In genomic region chr1:114956570-114956969, GRCh38 we compare ENCODE assay signal across 9 cellular contexts.
DNase-seq lines count a peak whose midpoint lies in the region; FAIRE-seq and TF ChIP-seq lines count a peak whose summit lies in the region.
"Had no signal": no experiment of that assay in that cellular context is flagged by ENCODE, and none has a peak within 500 bp of the region (broad histone marks: within the 10 kb centered on the region; RNA-seq: fewer than 3 reads in every experiment).

No MANE protein-coding gene starts in this region.

- H3K27me3 ChIP-seq in SJCRH30 = no peaks in the 10 kb centered on the region

- no peak for FAIRE-seq in GM12892 (lab: Jason Lieb, UNC)

- no peak overlapping the region for H3K4me3 ChIP-seq in GM12864 (ENCODE audit: low read depth, low read length)
- H3K4me3 ChIP-seq in SJCRH30 = no peak overlapping the region
- H3K4me3 ChIP-seq: stomach had no signal

- TF ChIP-seq CTCF in 22Rv1 (IDR thresholded peaks at IDR 0.05) (peak; percentile 21), GM12864 (IDR thresholded peaks at IDR 0.05; ENCODE audit: low read depth, low read length, missing control alignments) (peak; percentile 55)

- no peak for TF ChIP-seq POLR2A in GM12892 (IDR thresholded peaks at IDR 0.05; ENCODE audit: low read depth, low read length)

- H3K9me3 ChIP-seq in SJCRH30 (replicated peaks) = no peaks in the 10 kb centered on the region
- H3K9me3 ChIP-seq: stomach had no signal

- no peaks in the 10 kb centered on the region for H3K36me3 ChIP-seq in SJCRH30
- H3K36me3 ChIP-seq: stomach had no signal

- H3K4me1 ChIP-seq in SJCRH30 = no peaks in the 10 kb centered on the region
- H3K4me1 ChIP-seq: stomach had no signal

- H3K27ac ChIP-seq in 22Rv1 (no peak overlapping the region), SJCRH30 (no peak overlapping the region)
- H3K27ac ChIP-seq: stomach had no signal

- DNase-seq in GM12864 (ENCODE audit: low read depth) (no peak), SJCRH30 (peak; percentile 11 to 40), foreskin melanocyte (peak; percentile 4), GM12892 (ENCODE audit: insufficient read length) (no peak), amniotic stem cell (lab: John Stamatoyannopoulos, UW) (no peak), DMS79 treated with DMSO at 0.1 percent for 48 hours (lab: John Stamatoyannopoulos, UW) (no peak)
- no peak for DNase-seq in stimulated activated CD4-positive, alpha-beta T cell treated with anti-CD3 and anti-CD28 coated beads, Interleukin-4, amount 100 ng/mL, for 24 hours
- DNase-seq: stomach had no signal

Comparison
In these comparisons a context has a peak if more than half of its experiments do, and no peak if none do; other contexts are left out.
1. DNase-seq: peak in SJCRH30 (2 of 2) and foreskin melanocyte (single experiment); none in GM12864 (single experiment), GM12892 (single experiment), amniotic stem cell (single experiment), DMS79 treated with DMSO at 0.1 percent for 48 hours (single experiment) and stimulated activated CD4-positive, alpha-beta T cell treated with anti-CD3 and anti-CD28 coated beads, Interleukin-4, amount 100 ng/mL, for 24 hours (single experiment).